ENCODE assay signal across 8 cellular contexts in genomic region chr6:119349041-119349340, GRCh38. TPM values are rescaled to one million over a fixed set of nuclear protein-coding genes. Genes with fewer than 3 reads are reported as not detected.
A peak's percentile ranks its signal among the peaks of the same experiment; 100 is the strongest.
DNase-seq lines count a peak whose midpoint lies in the region; ATAC-seq and TF ChIP-seq lines count a peak whose summit lies in the region.

No MANE protein-coding gene starts in this region.

- no peak for TF ChIP-seq CTCF in mammary epithelial cell (conservative IDR thresholded peaks at IDR 0.05 in 1 of 2, IDR thresholded peaks at IDR 0.05 in 1 of 2; ENCODE audit: extremely low read depth in 1 of 2, insufficient read depth in 1 of 2, low read depth in 1 of 2, low read length in 2 of 2)
- no peak for TF ChIP-seq CTCF in lower lobe of right lung (IDR thresholded peaks at IDR 0.05)

- peak overlapping the region; percentile 85 for H3K4me3 Mint-ChIP-seq in activated naive CD4-positive, alpha-beta T cell treated with anti-CD3 and anti-CD28 coated beads, Interleukin-2, amount 50 U/mL, for 24 hours

- WGBS in mammary epithelial cell (ENCODE audit: low coverage, missing lambda C conversion rate) = 0% methylated on average over 1 of the region's 34 CpGs
- WGBS in urinary bladder = under 1% methylated on average over 34 of the region's 34 CpGs

- ATAC-seq in HG03460 (IDR thresholded peaks at IDR 0.05; ENCODE audit: unreplicated experiment) (peak; percentile 4), lower lobe of right lung (peak; percentile 2 to 15)

- H3K79me2 ChIP-seq in mammary epithelial cell (ENCODE audit: insufficient read depth, low read length) = no peaks in the 10 kb centered on the region

- no peaks in the 10 kb centered on the region for H4K20me1 ChIP-seq in mammary epithelial cell (ENCODE audit: insufficient read depth, low read length)

- intact Hi-C loops in mammary epithelial cell (cut with micrococcal nuclease) = loop anchor here (5.0 kb wide), 1 partner anchor 483 kb away; no protein-coding TSS in a partner anchor
- intact Hi-C loops in lower lobe of right lung (cut with DNase I) = no loop called here

- H3K4me3 ChIP-seq in mammary epithelial cell (replicated peaks in 1 of 3; ENCODE audit: insufficient read depth in 1 of 3, low read depth in 2 of 3, low read length in 3 of 3) (peak overlapping the region; percentile 57 to 89 (median 79)), lower lobe of right lung (peak overlapping the region; percentile 91), urinary bladder (ENCODE audit: low read depth, low read length) (peak overlapping the region; percentile 96)

- DNase-seq in activated naive CD4-positive, alpha-beta T cell treated with Interleukin-2 at 50 U/mL for 16 hours = no peak
- DNase-seq in mammary epithelial cell = no peak
- DNase-seq in lower lobe of right lung = no peak
- DNase-seq in LoVo (ENCODE audit: low spot score) = no peak
- no peak for DNase-seq in NCI-H1694 treated with DMSO at 0.1 percent for 48 hours (lab: John Stamatoyannopoulos, UW)

- peaks cover 63% of the 10 kb centered on the region for H3K4me1 Mint-ChIP-seq in activated naive CD4-positive, alpha-beta T cell treated with anti-CD3 and anti-CD28 coated beads, Interleukin-2, amount 50 U/mL, for 24 hours

- H3K36me3 ChIP-seq in mammary epithelial cell (ENCODE audit: insufficient read depth, low read length) = no peaks in the 10 kb centered on the region
- no peaks in the 10 kb centered on the region for H3K36me3 ChIP-seq in lower lobe of right lung
- H3K36me3 ChIP-seq in urinary bladder (ENCODE audit: insufficient read depth) = no peaks in the 10 kb centered on the region

- no peak overlapping the region for H3K9ac ChIP-seq in mammary epithelial cell (ENCODE audit: insufficient read depth, low read length)

- peaks cover 12% of the 10 kb centered on the region for H3K27me3 ChIP-seq in mammary epithelial cell (ENCODE audit: insufficient read depth, low read length)
- no peaks in the 10 kb centered on the region for H3K27me3 ChIP-seq in lower lobe of right lung (ENCODE audit: low read depth)

- H3K27me3 Mint-ChIP-seq in activated naive CD4-positive, alpha-beta T cell treated with anti-CD3 and anti-CD28 coated beads, Interleukin-2, amount 50 U/mL, for 24 hours = no peaks in the 10 kb centered on the region

- H3K4me1 ChIP-seq in mammary epithelial cell (ENCODE audit: insufficient read depth, low read length) = peaks cover 13% of the 10 kb centered on the region
- peaks cover 42% of the 10 kb centered on the region for H3K4me1 ChIP-seq in lower lobe of right lung
- peaks cover 2% of the 10 kb centered on the region for H3K4me1 ChIP-seq in urinary bladder (ENCODE audit: insufficient read depth)

- no peaks in the 10 kb centered on the region for H3K9me3 ChIP-seq in mammary epithelial cell (replicated peaks; ENCODE audit: insufficient read depth, low read length)
- H3K9me3 ChIP-seq in lower lobe of right lung = no peaks in the 10 kb centered on the region

- H3K27ac Mint-ChIP-seq in activated naive CD4-positive, alpha-beta T cell treated with anti-CD3 and anti-CD28 coated beads, Interleukin-2, amount 50 U/mL, for 24 hours = no peak overlapping the region

- no peaks in the 10 kb centered on the region for H3K36me3 Mint-ChIP-seq in activated naive CD4-positive, alpha-beta T cell treated with anti-CD3 and anti-CD28 coated beads, Interleukin-2, amount 50 U/mL, for 24 hours

- H2AFZ ChIP-seq in mammary epithelial cell (ENCODE audit: low read depth, low read length) = peak overlapping the region; percentile 96

- no peak overlapping the region for H3K27ac ChIP-seq in mammary epithelial cell (ENCODE audit: insufficient read depth, low read depth, low read length)
- peak overlapping the region; percentile 97 for H3K27ac ChIP-seq in lower lobe of right lung
- H3K27ac ChIP-seq in urinary bladder (ENCODE audit: low read depth) = peak overlapping the region; percentile 72

- H3K4me2 ChIP-seq in mammary epithelial cell (ENCODE audit: insufficient read depth, low read depth, low read length) = peak overlapping the region; percentile 100

- no TSS peak for BruUV-seq in mammary epithelial cell (replicated peaks; lab: Mats Ljungman, UMichigan)

- in situ Hi-C loops in mammary epithelial cell (cut with MboI; ENCODE audit: low sequenced_read_pairs in 2 of 2) = loop anchor here (5.0 to 10.0 kb wide), 2 partner anchors 202 to 204 kb away; no protein-coding TSS in a partner anchor

- no peaks in the 10 kb centered on the region for H3K9me3 Mint-ChIP-seq in activated naive CD4-positive, alpha-beta T cell treated with anti-CD3 and anti-CD28 coated beads, Interleukin-2, amount 50 U/mL, for 24 hours

- CTCF ChIA-PET in mammary epithelial cell (lab: Charles Lee; ENCODE audit: low non-redundant PET) = no interaction called here

- dilution Hi-C loops in mammary epithelial cell (cut with HindIII; ENCODE audit: low sequenced_read_pairs) = no loop called here

RNA-seq across cellular contexts. Expression of gene MAN1A1, which starts 0.6 kb away (rescaled TPM):
- total RNA-seq in mammary epithelial cell (1 to 10 TPM; 4.0 to 5.3 TPM), lower lobe of right lung (78.0 TPM), urinary bladder (245 TPM)
- polyA plus RNA-seq in mammary epithelial cell (3.4 TPM), urinary bladder (98.6 TPM)
- polyA minus RNA-seq in mammary epithelial cell = 2.6 TPM

Comparison
In these comparisons a context has a peak if more than half of its experiments do, and no peak if none do; other contexts are left out.
1. RNA of gene MAN1A1, which starts 0.6 kb away (total RNA-seq): 245 TPM in urinary bladder (single experiment) and 78.0 TPM in lower lobe of right lung (single experiment); 4.0 to 5.3 TPM in mammary epithelial cell; every median in the first group is over 10 times any median in the second.
2. Peak in every context shown above with its lines, with median percentiles within 50 percentile points of each other: H3K4me3 ChIP-seq.